Comparison of ENCODE assay signal across 1 cellular context in the genomic region with DNA sequence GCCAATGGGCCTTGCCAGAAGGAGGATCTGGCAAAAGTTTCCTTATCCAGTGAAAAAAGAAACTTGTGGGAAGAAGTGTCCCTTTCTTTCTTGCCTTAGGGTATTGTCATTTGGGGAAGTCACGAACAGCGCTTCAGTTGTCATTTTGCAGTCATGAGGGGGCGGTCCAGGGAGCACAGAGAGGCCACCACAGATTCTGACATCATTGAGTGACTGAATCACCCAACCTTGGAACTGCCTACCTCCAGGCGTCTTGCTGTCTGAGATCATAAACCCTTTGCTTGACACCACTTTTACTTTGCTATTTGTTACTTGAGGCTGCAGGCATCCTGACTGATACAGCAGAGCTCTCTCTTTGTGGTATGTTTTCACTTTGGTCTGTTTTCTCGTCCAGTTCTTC.
TF ChIP-seq lines count a peak whose summit lies in the region.

No MANE protein-coding gene starts in this region.

TF ChIP-seq in K562, 482 proteins besides CTCF, POLR2A, EP300 and RAD21 (continued from another document):
- TF ChIP-seq, protein P1, sequence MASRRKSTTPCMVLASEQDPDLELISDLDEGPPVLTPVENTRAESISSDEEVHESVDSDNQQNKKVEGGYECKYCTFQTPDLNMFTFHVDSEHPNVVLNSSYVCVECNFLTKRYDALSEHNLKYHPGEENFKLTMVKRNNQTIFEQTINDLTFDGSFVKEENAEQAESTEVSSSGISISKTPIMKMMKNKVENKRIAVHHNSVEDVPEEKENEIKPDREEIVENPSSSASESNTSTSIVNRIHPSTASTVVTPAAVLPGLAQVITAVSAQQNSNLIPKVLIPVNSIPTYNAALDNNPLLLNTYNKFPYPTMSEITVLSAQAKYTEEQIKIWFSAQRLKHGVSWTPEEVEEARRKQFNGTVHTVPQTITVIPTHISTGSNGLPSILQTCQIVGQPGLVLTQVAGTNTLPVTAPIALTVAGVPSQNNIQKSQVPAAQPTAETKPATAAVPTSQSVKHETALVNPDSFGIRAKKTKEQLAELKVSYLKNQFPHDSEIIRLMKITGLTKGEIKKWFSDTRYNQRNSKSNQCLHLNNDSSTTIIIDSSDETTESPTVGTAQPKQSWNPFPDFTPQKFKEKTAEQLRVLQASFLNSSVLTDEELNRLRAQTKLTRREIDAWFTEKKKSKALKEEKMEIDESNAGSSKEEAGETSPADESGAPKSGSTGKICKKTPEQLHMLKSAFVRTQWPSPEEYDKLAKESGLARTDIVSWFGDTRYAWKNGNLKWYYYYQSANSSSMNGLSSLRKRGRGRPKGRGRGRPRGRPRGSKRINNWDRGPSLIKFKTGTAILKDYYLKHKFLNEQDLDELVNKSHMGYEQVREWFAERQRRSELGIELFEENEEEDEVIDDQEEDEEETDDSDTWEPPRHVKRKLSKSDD (conservative IDR thresholded peaks at IDR 0.05; ENCODE audit: low read length) = no peak
- TF ChIP-seq, protein P2, sequence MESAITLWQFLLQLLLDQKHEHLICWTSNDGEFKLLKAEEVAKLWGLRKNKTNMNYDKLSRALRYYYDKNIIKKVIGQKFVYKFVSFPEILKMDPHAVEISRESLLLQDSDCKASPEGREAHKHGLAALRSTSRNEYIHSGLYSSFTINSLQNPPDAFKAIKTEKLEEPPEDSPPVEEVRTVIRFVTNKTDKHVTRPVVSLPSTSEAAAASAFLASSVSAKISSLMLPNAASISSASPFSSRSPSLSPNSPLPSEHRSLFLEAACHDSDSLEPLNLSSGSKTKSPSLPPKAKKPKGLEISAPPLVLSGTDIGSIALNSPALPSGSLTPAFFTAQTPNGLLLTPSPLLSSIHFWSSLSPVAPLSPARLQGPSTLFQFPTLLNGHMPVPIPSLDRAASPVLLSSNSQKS (CRISPR knock-in tag; IDR thresholded peaks at IDR 0.05) = no peak
- no peak for TF ChIP-seq NONO (IDR thresholded peaks at IDR 0.05; ENCODE audit: low read depth in 2 of 2, low read length in 1 of 2)
